ENCODE assay signal across 1 cellular context in genomic region chr19:38907227-38907626, GRCh38.
TF ChIP-seq lines count a peak whose summit lies in the region.

No MANE protein-coding gene starts in this region.

TF ChIP-seq in GM12878, 131 proteins besides CTCF, POLR2A, EP300 and RAD21:
- TF ChIP-seq BMI1 (IDR thresholded peaks at IDR 0.05; ENCODE audit: borderline replicate concordance), result no peak
- TF ChIP-seq POLR2AphosphoS5 (IDR thresholded peaks at IDR 0.05; ENCODE audit: low read length), result no peak
